10 cellular contexts compared by ENCODE assay signal in the genomic region with DNA sequence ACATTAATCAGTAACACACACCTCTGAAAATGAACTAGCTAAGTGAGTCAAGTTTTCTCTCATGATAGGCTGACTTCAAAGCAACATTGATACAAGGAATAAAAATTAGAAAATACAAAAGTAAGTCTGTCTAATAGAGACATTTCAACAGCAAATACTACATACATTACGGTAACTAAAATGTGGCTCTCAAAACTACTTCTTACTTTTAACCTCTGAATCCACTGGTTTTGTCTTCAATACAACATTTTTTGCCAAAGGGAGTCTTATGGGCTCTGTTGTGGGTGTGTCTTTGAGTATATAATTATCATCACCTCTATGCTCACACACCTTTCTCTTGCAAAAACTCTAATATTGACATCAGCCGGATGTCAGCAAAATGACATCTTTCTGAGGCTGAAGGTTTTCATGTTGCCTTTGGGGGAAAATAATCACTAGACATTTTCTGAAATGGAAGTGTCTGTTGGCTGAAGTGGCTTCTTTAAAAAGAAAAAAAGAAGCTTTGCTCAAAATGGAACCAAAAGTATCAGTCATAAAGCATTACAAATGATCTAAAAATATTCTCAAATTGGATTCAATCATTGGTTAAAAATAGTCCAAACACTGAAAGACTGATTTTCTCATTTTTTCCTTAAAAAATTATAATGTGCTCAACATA. TPM values are rescaled to one million over a fixed set of nuclear protein-coding genes. Genes with fewer than 3 reads are reported as not detected.
DNase-seq lines count a peak whose midpoint lies in the region; ATAC-seq and TF ChIP-seq lines count a peak whose summit lies in the region.
"Had no signal": no experiment of that assay in that cellular context is flagged by ENCODE, and none has a peak within 500 bp of the region (broad histone marks: within the 10 kb centered on the region; RNA-seq: fewer than 3 reads in every experiment).

No MANE protein-coding gene starts in this region.

- peak overlapping the region; percentile 74 for H3K27ac Mint-ChIP-seq in activated CD8-positive, alpha-beta T cell treated with anti-CD3 and anti-CD28 coated beads, Interleukin-2, amount 10 ng/mL, durations not matched to agents 7 days and 5 days
- peak overlapping the region; percentile 93 to 98 for H3K27ac Mint-ChIP-seq in stimulated activated naive CD8-positive, alpha-beta T cell treated with anti-CD3 and anti-CD28 coated beads, Interleukin-15, amount 100 ng/mL, for 72 hours

- DNase-seq in cardiac muscle cell (ENCODE audit: low read depth in 1 of 2, low spot score in 1 of 2) (no peak), left ventricle myocardium superior (no peak), cortex of kidney (lab: John Stamatoyannopoulos, UW) (no peak), NCI-H748 treated with DMSO at 0.1 percent for 48 hours (lab: John Stamatoyannopoulos, UW) (no peak), AG08396 (ENCODE audit: low spot score) (no peak)
- DNase-seq in activated CD8-positive, alpha-beta T cell treated with anti-CD3 and anti-CD28 coated beads, Interleukin-2, amount 10 ng/mL, durations not matched to agents 7 days and 5 days, result no peak
- DNase-seq in stimulated activated naive CD8-positive, alpha-beta T cell treated with anti-CD3 and anti-CD28 coated beads, Interleukin-15, amount 100 ng/mL, for 72 hours, result no peak
- DNase-seq: C1 segment of cervical spinal cord had no signal

- CTCF ChIA-PET in activated CD8-positive, alpha-beta T cell treated with anti-CD3 and anti-CD28 coated beads, Interleukin-2, amount 10 ng/mL, durations not matched to agents 7 days and 5 days (lab: Charles Lee), result interaction anchor here (1.0 to 3.1 kb wide), 11 partner anchors 10 to 205 kb away, joined by 3 to 24 read pairs (median 5); no protein-coding TSS in a partner anchor

- H3K36me3 ChIP-seq in cardiac muscle cell, result no peaks in the 10 kb centered on the region
- H3K36me3 ChIP-seq: tibial nerve had no signal

- H3K36me3 Mint-ChIP-seq in activated CD8-positive, alpha-beta T cell treated with anti-CD3 and anti-CD28 coated beads, Interleukin-2, amount 10 ng/mL, durations not matched to agents 7 days and 5 days (ENCODE audit: low read depth), result peaks cover 67% of the 10 kb centered on the region

- POLR2A ChIA-PET in activated CD8-positive, alpha-beta T cell treated with anti-CD3 and anti-CD28 coated beads, Interleukin-2, amount 10 ng/mL, durations not matched to agents 7 days and 5 days (lab: Charles Lee), result interaction anchor here (0.6 to 3.1 kb wide), 8 partner anchors 10 to 201 kb away, joined by 3 to 21 read pairs (median 4); a partner anchor contains a TSS

- intact Hi-C loops in left ventricle myocardium superior (cut with micrococcal nuclease), result loop anchor here (10.0 kb wide), 1 partner anchor 63 kb away; no protein-coding TSS in a partner anchor

- H3K9me3 ChIP-seq in cardiac muscle cell (ENCODE audit: low read depth), result no peaks in the 10 kb centered on the region

- peaks cover 76% of the 10 kb centered on the region for H3K4me1 Mint-ChIP-seq in activated CD8-positive, alpha-beta T cell treated with anti-CD3 and anti-CD28 coated beads, Interleukin-2, amount 10 ng/mL, durations not matched to agents 7 days and 5 days (ENCODE audit: low read depth)
- H3K4me1 Mint-ChIP-seq in stimulated activated naive CD8-positive, alpha-beta T cell treated with anti-CD3 and anti-CD28 coated beads, Interleukin-15, amount 100 ng/mL, for 72 hours, result peaks cover 88% of the 10 kb centered on the region

- no peak overlapping the region for H3K4me3 ChIP-seq in cardiac muscle cell
- H3K4me3 ChIP-seq: tibial nerve had no signal

- no peaks in the 10 kb centered on the region for H3K27me3 ChIP-seq in cardiac muscle cell
- H3K27me3 ChIP-seq: tibial nerve had no signal

- peak overlapping the region; percentile 52 for H3K4me3 Mint-ChIP-seq in activated CD8-positive, alpha-beta T cell treated with anti-CD3 and anti-CD28 coated beads, Interleukin-2, amount 10 ng/mL, durations not matched to agents 7 days and 5 days
- H3K4me3 Mint-ChIP-seq in stimulated activated naive CD8-positive, alpha-beta T cell treated with anti-CD3 and anti-CD28 coated beads, Interleukin-15, amount 100 ng/mL, for 72 hours, result peak overlapping the region; percentile 41 to 47

- peaks cover 30% of the 10 kb centered on the region for H3K4me1 ChIP-seq in cardiac muscle cell (ENCODE audit: low read depth)

- H3K27me3 Mint-ChIP-seq in activated CD8-positive, alpha-beta T cell treated with anti-CD3 and anti-CD28 coated beads, Interleukin-2, amount 10 ng/mL, durations not matched to agents 7 days and 5 days (ENCODE audit: low read depth), result no peaks in the 10 kb centered on the region
- no peaks in the 10 kb centered on the region for H3K27me3 Mint-ChIP-seq in stimulated activated naive CD8-positive, alpha-beta T cell treated with anti-CD3 and anti-CD28 coated beads, Interleukin-15, amount 100 ng/mL, for 72 hours

- no peak for TF ChIP-seq CTCF in cardiac muscle cell (IDR thresholded peaks at IDR 0.05; ENCODE audit: low read depth, low read length)

- H3K27ac ChIP-seq in cardiac muscle cell, result peak overlapping the region; percentile 36

- ATAC-seq in left ventricle myocardium superior, result no peak
- peak; percentile 15 for ATAC-seq in HG03025 (IDR thresholded peaks at IDR 0.05; ENCODE audit: low FRiP score, unreplicated experiment)
- no peak for ATAC-seq in activated CD8-positive, alpha-beta T cell treated with anti-CD3 and anti-CD28 coated beads, Interleukin-2, amount 10 ng/mL, durations not matched to agents 7 days and 5 days
- peak; percentile 11 for ATAC-seq in stimulated activated naive CD8-positive, alpha-beta T cell treated with anti-CD3 and anti-CD28 coated beads, Interleukin-15, amount 100 ng/mL, for 72 hours

- peaks cover 27% of the 10 kb centered on the region for H3K9me3 Mint-ChIP-seq in activated CD8-positive, alpha-beta T cell treated with anti-CD3 and anti-CD28 coated beads, Interleukin-2, amount 10 ng/mL, durations not matched to agents 7 days and 5 days (ENCODE audit: insufficient read depth)
- H3K9me3 Mint-ChIP-seq in stimulated activated naive CD8-positive, alpha-beta T cell treated with anti-CD3 and anti-CD28 coated beads, Interleukin-15, amount 100 ng/mL, for 72 hours, result peaks cover 18 to 20% of the 10 kb centered on the region in 2 donors

RNA-seq across cellular contexts. Expression of a gene that starts 41.8 kb away (rescaled TPM):
- total RNA-seq in cardiac muscle cell (6.9 and 15.7 TPM in 2 replicates), left ventricle myocardium superior (14.8 TPM)
- polyA plus RNA-seq in cardiac muscle cell, result 27.6 and 29.8 TPM in 2 replicates
- 10 to 100 TPM; 31.6 to 32.8 TPM for total RNA-seq in activated CD8-positive, alpha-beta T cell treated with anti-CD3 and anti-CD28 coated beads, Interleukin-2, amount 10 ng/mL, durations not matched to agents 7 days and 5 days

Comparison
In these comparisons a context has a peak if more than half of its experiments do, and no peak if none do; other contexts are left out.
1. ATAC-seq: peak in HG03025 (single experiment) and stimulated activated naive CD8-positive, alpha-beta T cell treated with anti-CD3 and anti-CD28 coated beads, Interleukin-15, amount 100 ng/mL, for 72 hours (single experiment); none in left ventricle myocardium superior (single experiment) and activated CD8-positive, alpha-beta T cell treated with anti-CD3 and anti-CD28 coated beads, Interleukin-2, amount 10 ng/mL, durations not matched to agents 7 days and 5 days (single experiment).